In the genomic region with DNA sequence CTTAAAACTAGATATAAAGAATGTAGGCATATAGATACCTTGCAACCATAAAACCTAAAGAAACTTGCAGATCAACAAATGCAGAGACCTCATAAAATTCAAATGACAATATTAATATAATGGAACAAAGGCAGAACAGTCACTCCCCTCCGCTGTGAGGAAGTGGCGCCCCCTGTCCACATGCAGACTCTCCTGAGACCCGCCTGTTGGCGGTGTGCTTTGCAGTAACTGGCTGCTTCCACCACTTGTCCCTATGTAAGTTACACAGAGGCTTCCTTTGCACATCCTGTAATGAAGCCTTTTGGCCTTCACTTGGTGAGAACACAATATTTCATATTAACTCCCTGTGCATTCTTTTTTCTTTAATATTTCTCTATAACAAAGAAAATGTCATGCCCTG, we compare ENCODE assay signal across 8 cellular contexts. TPM values are rescaled to one million over a fixed set of nuclear protein-coding genes. Genes with fewer than 3 reads are reported as not detected.
DNase-seq lines count a peak whose midpoint lies in the region; ATAC-seq, FAIRE-seq and TF ChIP-seq lines count a peak whose summit lies in the region.
"Not testable (repeated sequence)": the region's sequence is repeated elsewhere in the genome, so short reads cannot be mapped to it uniquely, and the experiment has no call there.
"Had no signal": no experiment of that assay in that cellular context is flagged by ENCODE, and none has a peak within 500 bp of the region (broad histone marks: within the 10 kb centered on the region; RNA-seq: fewer than 3 reads in every experiment).

No MANE protein-coding gene starts in this region.

- H3K4me3 Mint-ChIP-seq in GM23338; WTC11; naive thymus-derived CD4-positive, alpha-beta T cell: not testable (repeated sequence)

- TF ChIP-seq CTCF in GM23338 (conservative IDR thresholded peaks at IDR 0.05; ENCODE audit: low read depth in 2 of 2), result peak in 1 of 2 experiments; percentile 27; a peak in 1 of 4 replicates
- TF ChIP-seq CTCF in WTC11 (IDR thresholded peaks at IDR 0.05), result 0 out of 2 replicates have a peak, but pooled peaks have one; percentile 14
- TF ChIP-seq CTCF in K562 (IDR thresholded peaks at IDR 0.05 in 2 of 3, conservative IDR thresholded peaks at IDR 0.05 in 1 of 3; ENCODE audit: insufficient read depth in 2 of 3, low read depth in 1 of 3, low read length in 3 of 3), result peak in 2 of 3 experiments; percentile 22 to 37; a peak in 3 of 6 replicates

- BruUV-seq in K562 (replicated peaks; lab: Mats Ljungman, UMichigan), result not testable (repeated sequence)

- not testable (repeated sequence) for H3K4me1 Mint-ChIP-seq in GM23338; WTC11; naive thymus-derived CD4-positive, alpha-beta T cell

- intact Hi-C loops in K562 (cut with micrococcal nuclease); naive thymus-derived CD4-positive, alpha-beta T cell (cut with micrococcal nuclease): not testable (repeated sequence)

- H3K9ac ChIP-seq in K562 (ENCODE audit: insufficient read depth in 1 of 2, low read depth in 2 of 2, low read length in 2 of 2), result not testable (repeated sequence)

- H3K27ac ChIP-seq in GM23338 (ENCODE audit: low read depth); K562 (ENCODE audit: extremely low read depth, low read depth, low read length); naive thymus-derived CD4-positive, alpha-beta T cell (ENCODE audit: low read depth, low read length): not testable (repeated sequence)

- DNase-seq in GM23338 (ENCODE audit: low spot score); WTC11 (ENCODE audit: low spot score); activated naive CD4-positive, alpha-beta T cell treated with anti-CD3 and anti-CD28 coated beads, Interleukin-2, amount 50 U/mL, for 72 hours (ENCODE audit: low spot score in 2 of 2); K562 (ENCODE audit: extremely low read depth in 1 of 4, low spot score in 3 of 4); naive thymus-derived CD4-positive, alpha-beta T cell: not testable (repeated sequence)

- not testable (repeated sequence) for H3K27me3 ChIP-seq in GM23338 (ENCODE audit: insufficient read depth); naive thymus-derived CD4-positive, alpha-beta T cell (ENCODE audit: control insufficient read depth in 2 of 2, insufficient read depth in 2 of 2, low read length in 2 of 2)
- H3K27me3 ChIP-seq in K562 (ENCODE audit: control insufficient read depth in 2 of 2, insufficient read depth in 2 of 2, low read length in 2 of 2), result peaks cover 0 to 10% of the 10 kb centered on the region in 2 experiments; a peak in 2 of 5 replicates

- ATAC-seq in GM18519 (IDR thresholded peaks at IDR 0.05; ENCODE audit: low FRiP score, unreplicated experiment), result peak; percentile 73
- ATAC-seq in GM23338, result peak; percentile 96
- ATAC-seq in HG03139 (IDR thresholded peaks at IDR 0.05; ENCODE audit: unreplicated experiment), result peak; percentile 56
- peak; percentile 94 for ATAC-seq in WTC11
- ATAC-seq in activated naive CD4-positive, alpha-beta T cell treated with anti-CD3 and anti-CD28 coated beads, Interleukin-2, amount 50 U/mL, for 72 hours, result peak; percentile 41 to 48
- peak; percentile 90 for ATAC-seq in K562
- ATAC-seq in naive thymus-derived CD4-positive, alpha-beta T cell, result peak; percentile 37

- H3K36me3 Mint-ChIP-seq in GM23338 (ENCODE audit: low read depth); WTC11; activated naive CD4-positive, alpha-beta T cell treated with anti-CD3 and anti-CD28 coated beads, Interleukin-2, amount 50 U/mL, for 72 hours; naive thymus-derived CD4-positive, alpha-beta T cell: not testable (repeated sequence)

- not testable (repeated sequence) for H3K9me2 ChIP-seq in GM23338 (ENCODE audit: insufficient read depth)

- not testable (repeated sequence) for TF ChIP-seq POLR2A in K562 (conservative IDR thresholded peaks at IDR 0.05)

- H3K27me3 Mint-ChIP-seq in GM23338 (ENCODE audit: insufficient read depth, low read depth, poor library complexity); WTC11 (ENCODE audit: low read depth); naive thymus-derived CD4-positive, alpha-beta T cell: not testable (repeated sequence)

- POLR2A ChIA-PET in WTC11 (lab: Charles Lee); K562 (lab: Yijun Ruan, JAX); naive thymus-derived CD4-positive, alpha-beta T cell (lab: Charles Lee): not testable (repeated sequence)

- not testable (repeated sequence) for H3K36me3 ChIP-seq in GM23338 (ENCODE audit: insufficient read depth); K562 (ENCODE audit: control insufficient read depth, insufficient read depth, low read length); naive thymus-derived CD4-positive, alpha-beta T cell (ENCODE audit: control insufficient read depth in 2 of 3, insufficient read depth in 3 of 3, low read length in 3 of 3)

- not testable (repeated sequence) for H3K4me3 ChIP-seq in GM23338; K562; naive thymus-derived CD4-positive, alpha-beta T cell (ENCODE audit: low read length)

- not testable (repeated sequence) for H3K9me1 ChIP-seq in K562 (ENCODE audit: control insufficient read depth, insufficient read depth, low read length)

- not testable (repeated sequence) for H3K4me1 ChIP-seq in GM23338 (ENCODE audit: insufficient read depth); K562 (replicated peaks in 1 of 2; ENCODE audit: control insufficient read depth in 2 of 2, insufficient read depth in 2 of 2, low read length in 2 of 2); naive thymus-derived CD4-positive, alpha-beta T cell (ENCODE audit: control insufficient read depth in 2 of 2, insufficient read depth in 2 of 2, low read length in 2 of 2)

- not testable (repeated sequence) for H3K27ac Mint-ChIP-seq in GM23338; WTC11; activated naive CD4-positive, alpha-beta T cell treated with anti-CD3 and anti-CD28 coated beads, Interleukin-2, amount 50 U/mL, for 72 hours; naive thymus-derived CD4-positive, alpha-beta T cell

- H3K4me2 ChIP-seq in GM23338; K562 (ENCODE audit: insufficient read depth, low read length): not testable (repeated sequence)

- in situ Hi-C loops in K562 (cut with MboI), result not testable (repeated sequence)

- not testable (repeated sequence) for TF ChIP-seq EP300 in K562 (IDR thresholded peaks at IDR 0.05; ENCODE audit: low read length)

- TF ChIP-seq RAD21 in K562 (CRISPR knock-in tag; conservative IDR thresholded peaks at IDR 0.05 in 1 of 2, IDR thresholded peaks at IDR 0.05 in 1 of 2), result not testable (repeated sequence)

- WGBS in K562 (ENCODE audit: insufficient coverage, low coverage, missing lambda C conversion rate), result no CpG with 5 or more reads among the region's 4 CpGs

- not testable (repeated sequence) for H4K20me1 ChIP-seq in GM23338 (replicated peaks; ENCODE audit: insufficient read depth); K562 (replicated peaks; ENCODE audit: control insufficient read depth, insufficient read depth, low read length)

- CTCF ChIA-PET in WTC11 (lab: Charles Lee); K562 (lab: Yijun Ruan, JAX; ENCODE audit: low intra/inter-chr PET ratio); naive thymus-derived CD4-positive, alpha-beta T cell (lab: Charles Lee): not testable (repeated sequence)

- not testable (repeated sequence) for H2AFZ ChIP-seq in GM23338; K562 (ENCODE audit: low read depth, low read length)

- not testable (repeated sequence) for H3F3A ChIP-seq in GM23338 (replicated peaks; ENCODE audit: low read depth)

- not testable (repeated sequence) for FAIRE-seq in K562 (lab: Jason Lieb, UNC)

- H3K9me3 Mint-ChIP-seq in GM23338; WTC11; activated naive CD4-positive, alpha-beta T cell treated with anti-CD3 and anti-CD28 coated beads, Interleukin-2, amount 50 U/mL, for 72 hours; naive thymus-derived CD4-positive, alpha-beta T cell: not testable (repeated sequence)

- not testable (repeated sequence) for H3K79me2 ChIP-seq in GM23338 (replicated peaks; ENCODE audit: insufficient read depth); K562 (ENCODE audit: control insufficient read depth, insufficient read depth, low read length)

- not testable (repeated sequence) for H3K9me3 ChIP-seq in K562 (replicated peaks; ENCODE audit: control insufficient read depth, insufficient read depth, low read depth, low read length); naive thymus-derived CD4-positive, alpha-beta T cell (ENCODE audit: control insufficient read depth in 2 of 3, low read length in 3 of 3)

RNA-seq across cellular contexts. Expression of a gene that starts 41.9 kb away (rescaled TPM):
- total RNA-seq in GM23338 (2014; rRNA removed; shearing (Covaris generic)), result 9.1 and 11.7 TPM in 2 replicates
- polyA plus RNA-seq in GM23338 (2016; fragmentation: Nextera tagmentation; extraction: Ambion mirVana), result 4.4 and 6.9 TPM in 2 replicates
- total RNA-seq in WTC11 (2021), result 5.7 to 8.6 TPM (median 7.8 TPM) in 3 replicates
- total RNA-seq in activated naive CD4-positive, alpha-beta T cell treated with anti-CD3 and anti-CD28 coated beads, Interleukin-2, amount 50 U/mL, for 72 hours, result 1 to 10 TPM; 4.2 to 5.1 TPM
- total RNA-seq in K562 (2011; cell fraction: chromatin; rRNA removed; ENCODE audit: low replicate concordance), result 2.8 and 12.3 TPM in 2 replicates
- total RNA-seq in K562 (2011; cell fraction: nucleolus; rRNA removed), result 3.0 and 3.2 TPM in 2 replicates
- 6.6 and 15.6 TPM in 2 replicates for total RNA-seq in K562 (2011; cell fraction: nucleoplasm; rRNA removed)
- 5.0 and 6.0 TPM in 2 replicates for total RNA-seq in K562 (2014; rRNA removed)
- 14.6 and 18.1 TPM in 2 replicates for total RNA-seq in K562 (2014; rRNA removed; fragmentation: Illumina TruSeq; extraction: Trizol)
- total RNA-seq in K562 (2015; rRNA removed; fragmentation: Illumina TruSeq; extraction: Trizol), result 9.0 and 10.6 TPM in 2 replicates
- 5.8 and 8.5 TPM in 2 replicates for total RNA-seq in K562 (2021)
- 11.5 and 15.4 TPM in 2 replicates for polyA plus RNA-seq in K562 (2011; rRNA removed)
- polyA plus RNA-seq in K562 (2011; cell fraction: cytosol; rRNA removed), result 9.9 and 10.3 TPM in 2 replicates
- 8.9 and 16.9 TPM in 2 replicates for polyA plus RNA-seq in K562 (2011; cell fraction: nucleus; rRNA removed)
- polyA plus RNA-seq in K562 (2012), result 9.4 and 13.4 TPM in 2 replicates
- 11.1 and 15.7 TPM in 2 replicates for polyA plus RNA-seq in K562 (2014; fragmentation: Illumina TruSeq; extraction: Trizol)
- polyA plus RNA-seq in K562 (2014; fragmentation: Nextera tagmentation; extraction: Ambion mirVana), result 10 to 100 TPM; 14.4 to 18.3 TPM
- 10.7 and 16.9 TPM in 2 replicates for polyA plus RNA-seq in K562 (2014; rRNA removed)
- polyA minus RNA-seq in K562 (2011; rRNA and poly(A)+ RNA removed), result 13.1 and 13.8 TPM in 2 replicates
- polyA minus RNA-seq in K562 (2011; cell fraction: cytosol; rRNA and poly(A)+ RNA removed), result 5.2 and 7.8 TPM in 2 replicates
- 8.1 and 17.0 TPM in 2 replicates for polyA minus RNA-seq in K562 (2011; cell fraction: nucleus; rRNA and poly(A)+ RNA removed)
- 1 to 10 TPM; 1.7 to 3.9 (median 2.3) TPM for total RNA-seq in naive thymus-derived CD4-positive, alpha-beta T cell
- 1 to 10 TPM; 2.0 to 3.9 TPM for polyA plus RNA-seq in naive thymus-derived CD4-positive, alpha-beta T cell
- polyA plus RNA-seq: CD14-positive monocyte had no signal

Comparison
In these comparisons a context has a peak if more than half of its experiments do, and no peak if none do; other contexts are left out.
1. ATAC-seq: peak in every context shown above with its lines; median percentile 96 in GM23338; 94 in WTC11; 90 in K562; 73 in GM18519; 56 in HG03139; 44 in activated naive CD4-positive, alpha-beta T cell treated with anti-CD3 and anti-CD28 coated beads, Interleukin-2, amount 50 U/mL, for 72 hours; 37 in naive thymus-derived CD4-positive, alpha-beta T cell.